Comparison of ENCODE assay signal across 1 cellular context in the genomic region with DNA sequence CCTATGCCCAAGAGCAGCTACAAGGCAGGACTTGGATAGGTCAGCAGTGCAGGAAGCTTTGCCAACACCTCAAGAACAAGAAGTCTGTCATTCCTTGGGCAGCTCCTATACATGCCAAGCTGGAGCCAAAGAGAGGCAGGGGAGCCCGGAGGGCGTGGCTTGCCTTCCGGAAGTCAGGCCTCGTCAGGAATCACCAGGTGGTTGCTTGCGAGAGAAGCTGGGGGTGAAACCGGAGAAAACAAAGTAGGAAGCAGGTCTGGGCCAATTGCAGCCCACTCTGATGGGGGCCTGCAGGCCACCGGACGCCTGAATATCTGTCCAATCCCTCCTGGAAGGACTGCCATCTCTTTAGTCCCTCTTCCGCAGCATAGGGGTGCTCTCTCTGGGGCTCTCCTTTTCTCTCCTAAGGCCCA.
TF ChIP-seq lines count a peak whose summit lies in the region.

No MANE protein-coding gene starts in this region.

TF ChIP-seq in A549, 52 proteins besides CTCF, POLR2A, EP300 and RAD21 (continued from another document):
- TF ChIP-seq REST (IDR thresholded peaks at IDR 0.05) (no peak), JUN (IDR thresholded peaks at IDR 0.05) (no peak), PBX3 (IDR thresholded peaks at IDR 0.05) (no peak), HMGXB4 (CRISPR knock-in tag; IDR thresholded peaks at IDR 0.05; ENCODE audit: borderline replicate concordance) (no peak), E2F6 (IDR thresholded peaks at IDR 0.05; ENCODE audit: borderline replicate concordance, low read depth) (no peak), FOSB (CRISPR knock-in tag; IDR thresholded peaks at IDR 0.05) (no peak)
